1 cellular context compared by ENCODE assay signal in the genomic region with DNA sequence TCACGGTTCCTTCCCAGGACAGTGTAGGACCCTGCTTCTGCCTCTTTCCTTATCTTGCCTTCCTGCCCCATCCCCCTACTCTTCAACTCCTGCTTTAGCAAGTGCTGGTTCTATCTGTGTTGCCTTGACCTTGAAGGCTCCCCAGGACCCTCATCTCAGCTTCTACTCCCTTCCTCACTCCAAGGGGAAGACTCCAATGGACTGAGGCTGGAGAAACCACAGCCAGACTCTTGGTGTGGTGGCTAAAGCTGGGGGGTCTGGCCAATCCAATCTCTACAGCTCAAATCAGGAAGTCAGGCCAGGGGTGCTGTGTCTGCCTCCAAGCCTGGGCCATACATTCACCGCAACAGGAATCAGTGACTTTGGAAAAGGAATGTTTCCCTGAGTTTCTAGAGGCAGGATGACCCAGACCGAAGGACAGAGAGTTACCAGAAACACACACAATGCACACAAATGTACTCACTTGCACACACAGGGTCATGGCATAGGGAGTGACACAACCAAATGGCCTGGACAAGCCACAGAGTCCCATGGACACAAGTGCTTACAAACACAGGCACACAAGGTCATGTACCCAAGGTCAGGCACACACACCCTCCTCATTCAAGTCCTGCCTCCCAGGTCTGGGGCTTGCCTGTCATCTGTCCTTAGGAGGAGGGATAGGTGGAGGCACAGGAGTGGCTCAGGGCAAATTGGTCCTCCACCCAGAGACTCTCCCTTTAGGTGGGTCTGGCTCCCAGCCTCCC.
TF ChIP-seq lines count a peak whose summit lies in the region.

No MANE protein-coding gene starts in this region.

TF ChIP-seq in HepG2, 621 proteins besides CTCF, POLR2A, EP300 and RAD21 (continues in another document):
- TF ChIP-seq THAP11 (CRISPR knock-in tag; IDR thresholded peaks at IDR 0.05) (peak; percentile 56), ZBTB1 (CRISPR knock-in tag; IDR thresholded peaks at IDR 0.05; ENCODE audit: borderline replicate concordance) (no peak), ZNF674 (CRISPR knock-in tag; IDR thresholded peaks at IDR 0.05; ENCODE audit: low read depth) (no peak), SAP130 (CRISPR knock-in tag; IDR thresholded peaks at IDR 0.05; ENCODE audit: low read depth) (peak; percentile 85), ZNF883 (CRISPR knock-in tag; IDR thresholded peaks at IDR 0.05; ENCODE audit: not compliant biosample characterization) (peak; percentile 64), DDIT3 (CRISPR knock-in tag; IDR thresholded peaks at IDR 0.05) (no peak), MAZ (IDR thresholded peaks at IDR 0.05; ENCODE audit: borderline replicate concordance, low read depth, low read length) (no peak), MAZ (CRISPR knock-in tag; IDR thresholded peaks at IDR 0.05; ENCODE audit: low read depth) (0 out of 2 replicates have a peak, but pooled peaks have one; percentile 17), TRIM22 (IDR thresholded peaks at IDR 0.05) (no peak), AHR (CRISPR knock-in tag; IDR thresholded peaks at IDR 0.05) (0 out of 2 replicates have a peak, but pooled peaks have one; percentile 20), ZSCAN9 (CRISPR knock-in tag; IDR thresholded peaks at IDR 0.05; ENCODE audit: borderline replicate concordance) (0 out of 2 replicates have a peak, but pooled peaks have one; percentile 5), NR2F6 (IDR thresholded peaks at IDR 0.05) (peak; percentile 75), NR2F6 (CRISPR knock-in tag; IDR thresholded peaks at IDR 0.05) (peak; percentile 92), CEBPB (IDR thresholded peaks at IDR 0.05; ENCODE audit: borderline replicate concordance, low read depth, low read length) (peak; percentile 54; the same call in 1 of the 2 replicates), ZC3H13 (CRISPR knock-in tag; IDR thresholded peaks at IDR 0.05) (peak; percentile 39; the same call in 1 of the 2 replicates), ARID5B (CRISPR knock-in tag; IDR thresholded peaks at IDR 0.05) (peak; percentile 41; the same call in 1 of the 2 replicates), ZNF431 (CRISPR knock-in tag; IDR thresholded peaks at IDR 0.05; ENCODE audit: borderline replicate concordance, low read depth) (no peak), SP5 (CRISPR knock-in tag; IDR thresholded peaks at IDR 0.05; ENCODE audit: borderline replicate concordance, low read depth) (peak; percentile 31; the same call in 1 of the 2 replicates), MEF2D (CRISPR knock-in tag; IDR thresholded peaks at IDR 0.05) (peak; percentile 81), ZNF282 (IDR thresholded peaks at IDR 0.05; ENCODE audit: partially characterized antibody) (no peak), IRF2 (CRISPR knock-in tag; IDR thresholded peaks at IDR 0.05) (peak; percentile 74), ARID4A (CRISPR knock-in tag; IDR thresholded peaks at IDR 0.05; ENCODE audit: borderline replicate concordance) (peak; percentile 73; the same call in 1 of the 2 replicates), SP4 (CRISPR knock-in tag; IDR thresholded peaks at IDR 0.05) (peak; percentile 67; the same call in 1 of the 2 replicates), SNRNP70 (IDR thresholded peaks at IDR 0.05; ENCODE audit: low read depth, low read length) (no peak), HDAC1 (CRISPR knock-in tag; IDR thresholded peaks at IDR 0.05) (peak; percentile 54; the same call in 1 of the 2 replicates), ZSCAN21 (CRISPR knock-in tag; IDR thresholded peaks at IDR 0.05; ENCODE audit: borderline replicate concordance) (0 out of 2 replicates have a peak, but pooled peaks have one; percentile 44), TGIF2 (CRISPR knock-in tag; IDR thresholded peaks at IDR 0.05) (peak; percentile 78; the same call in 1 of the 2 replicates)
- TF ChIP-seq, protein P1, sequence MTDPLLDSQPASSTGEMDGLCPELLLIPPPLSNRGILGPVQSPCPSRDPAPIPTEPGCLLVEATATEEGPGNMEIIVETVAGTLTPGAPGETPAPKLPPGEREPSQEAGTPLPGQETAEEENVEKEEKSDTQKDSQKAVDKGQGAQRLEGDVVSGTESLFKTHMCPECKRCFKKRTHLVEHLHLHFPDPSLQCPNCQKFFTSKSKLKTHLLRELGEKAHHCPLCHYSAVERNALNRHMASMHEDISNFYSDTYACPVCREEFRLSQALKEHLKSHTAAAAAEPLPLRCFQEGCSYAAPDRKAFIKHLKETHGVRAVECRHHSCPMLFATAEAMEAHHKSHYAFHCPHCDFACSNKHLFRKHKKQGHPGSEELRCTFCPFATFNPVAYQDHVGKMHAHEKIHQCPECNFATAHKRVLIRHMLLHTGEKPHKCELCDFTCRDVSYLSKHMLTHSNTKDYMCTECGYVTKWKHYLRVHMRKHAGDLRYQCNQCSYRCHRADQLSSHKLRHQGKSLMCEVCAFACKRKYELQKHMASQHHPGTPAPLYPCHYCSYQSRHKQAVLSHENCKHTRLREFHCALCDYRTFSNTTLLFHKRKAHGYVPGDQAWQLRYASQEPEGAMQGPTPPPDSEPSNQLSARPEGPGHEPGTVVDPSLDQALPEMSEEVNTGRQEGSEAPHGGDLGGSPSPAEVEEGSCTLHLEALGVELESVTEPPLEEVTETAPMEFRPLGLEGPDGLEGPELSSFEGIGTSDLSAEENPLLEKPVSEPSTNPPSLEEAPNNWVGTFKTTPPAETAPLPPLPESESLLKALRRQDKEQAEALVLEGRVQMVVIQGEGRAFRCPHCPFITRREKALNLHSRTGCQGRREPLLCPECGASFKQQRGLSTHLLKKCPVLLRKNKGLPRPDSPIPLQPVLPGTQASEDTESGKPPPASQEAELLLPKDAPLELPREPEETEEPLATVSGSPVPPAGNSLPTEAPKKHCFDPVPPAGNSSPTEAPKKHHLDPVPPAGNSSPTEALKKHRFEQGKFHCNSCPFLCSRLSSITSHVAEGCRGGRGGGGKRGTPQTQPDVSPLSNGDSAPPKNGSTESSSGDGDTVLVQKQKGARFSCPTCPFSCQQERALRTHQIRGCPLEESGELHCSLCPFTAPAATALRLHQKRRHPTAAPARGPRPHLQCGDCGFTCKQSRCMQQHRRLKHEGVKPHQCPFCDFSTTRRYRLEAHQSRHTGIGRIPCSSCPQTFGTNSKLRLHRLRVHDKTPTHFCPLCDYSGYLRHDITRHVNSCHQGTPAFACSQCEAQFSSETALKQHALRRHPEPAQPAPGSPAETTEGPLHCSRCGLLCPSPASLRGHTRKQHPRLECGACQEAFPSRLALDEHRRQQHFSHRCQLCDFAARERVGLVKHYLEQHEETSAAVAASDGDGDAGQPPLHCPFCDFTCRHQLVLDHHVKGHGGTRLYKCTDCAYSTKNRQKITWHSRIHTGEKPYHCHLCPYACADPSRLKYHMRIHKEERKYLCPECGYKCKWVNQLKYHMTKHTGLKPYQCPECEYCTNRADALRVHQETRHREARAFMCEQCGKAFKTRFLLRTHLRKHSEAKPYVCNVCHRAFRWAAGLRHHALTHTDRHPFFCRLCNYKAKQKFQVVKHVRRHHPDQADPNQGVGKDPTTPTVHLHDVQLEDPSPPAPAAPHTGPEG (CRISPR knock-in tag; IDR thresholded peaks at IDR 0.05) = no peak
- TF ChIP-seq, protein P2, sequence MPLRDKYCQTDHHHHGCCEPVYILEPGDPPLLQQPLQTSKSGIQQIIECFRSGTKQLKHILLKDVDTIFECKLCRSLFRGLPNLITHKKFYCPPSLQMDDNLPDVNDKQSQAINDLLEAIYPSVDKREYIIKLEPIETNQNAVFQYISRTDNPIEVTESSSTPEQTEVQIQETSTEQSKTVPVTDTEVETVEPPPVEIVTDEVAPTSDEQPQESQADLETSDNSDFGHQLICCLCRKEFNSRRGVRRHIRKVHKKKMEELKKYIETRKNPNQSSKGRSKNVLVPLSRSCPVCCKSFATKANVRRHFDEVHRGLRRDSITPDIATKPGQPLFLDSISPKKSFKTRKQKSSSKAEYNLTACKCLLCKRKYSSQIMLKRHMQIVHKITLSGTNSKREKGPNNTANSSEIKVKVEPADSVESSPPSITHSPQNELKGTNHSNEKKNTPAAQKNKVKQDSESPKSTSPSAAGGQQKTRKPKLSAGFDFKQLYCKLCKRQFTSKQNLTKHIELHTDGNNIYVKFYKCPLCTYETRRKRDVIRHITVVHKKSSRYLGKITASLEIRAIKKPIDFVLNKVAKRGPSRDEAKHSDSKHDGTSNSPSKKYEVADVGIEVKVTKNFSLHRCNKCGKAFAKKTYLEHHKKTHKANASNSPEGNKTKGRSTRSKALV (CRISPR knock-in tag; IDR thresholded peaks at IDR 0.05) = no peak
- TF ChIP-seq, protein P3, sequence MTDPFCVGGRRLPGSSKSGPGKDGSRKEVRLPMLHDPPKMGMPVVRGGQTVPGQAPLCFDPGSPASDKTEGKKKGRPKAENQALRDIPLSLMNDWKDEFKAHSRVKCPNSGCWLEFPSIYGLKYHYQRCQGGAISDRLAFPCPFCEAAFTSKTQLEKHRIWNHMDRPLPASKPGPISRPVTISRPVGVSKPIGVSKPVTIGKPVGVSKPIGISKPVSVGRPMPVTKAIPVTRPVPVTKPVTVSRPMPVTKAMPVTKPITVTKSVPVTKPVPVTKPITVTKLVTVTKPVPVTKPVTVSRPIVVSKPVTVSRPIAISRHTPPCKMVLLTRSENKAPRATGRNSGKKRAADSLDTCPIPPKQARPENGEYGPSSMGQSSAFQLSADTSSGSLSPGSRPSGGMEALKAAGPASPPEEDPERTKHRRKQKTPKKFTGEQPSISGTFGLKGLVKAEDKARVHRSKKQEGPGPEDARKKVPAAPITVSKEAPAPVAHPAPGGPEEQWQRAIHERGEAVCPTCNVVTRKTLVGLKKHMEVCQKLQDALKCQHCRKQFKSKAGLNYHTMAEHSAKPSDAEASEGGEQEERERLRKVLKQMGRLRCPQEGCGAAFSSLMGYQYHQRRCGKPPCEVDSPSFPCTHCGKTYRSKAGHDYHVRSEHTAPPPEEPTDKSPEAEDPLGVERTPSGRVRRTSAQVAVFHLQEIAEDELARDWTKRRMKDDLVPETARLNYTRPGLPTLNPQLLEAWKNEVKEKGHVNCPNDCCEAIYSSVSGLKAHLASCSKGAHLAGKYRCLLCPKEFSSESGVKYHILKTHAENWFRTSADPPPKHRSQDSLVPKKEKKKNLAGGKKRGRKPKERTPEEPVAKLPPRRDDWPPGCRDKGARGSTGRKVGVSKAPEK (CRISPR knock-in tag; IDR thresholded peaks at IDR 0.05; ENCODE audit: borderline replicate concordance) = 0 out of 2 replicates have a peak, but pooled peaks have one; percentile 84
